ENCODE assay signal across 1 cellular context in the genomic region with DNA sequence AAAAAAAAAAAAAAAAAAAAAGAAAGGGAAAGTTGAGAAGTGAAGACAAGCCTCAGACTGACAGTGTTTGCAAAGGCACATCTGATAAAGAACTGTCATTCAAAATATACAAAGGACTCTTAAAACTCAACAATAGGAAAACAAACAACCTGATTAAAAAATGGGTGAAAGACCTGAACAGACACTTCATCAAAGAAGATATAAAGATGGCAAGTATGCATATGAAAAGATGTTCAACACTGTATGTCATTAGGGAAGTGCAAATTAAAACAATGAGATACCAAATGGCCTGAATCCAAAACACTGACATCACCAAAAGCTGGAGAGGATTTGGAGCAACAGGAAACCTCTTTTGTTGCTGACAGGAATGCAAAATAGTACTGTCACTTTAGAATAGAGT.
A peak's percentile ranks its signal among the peaks of the same experiment; 100 is the strongest.
TF ChIP-seq lines count a peak whose summit lies in the region.

No MANE protein-coding gene starts in this region.

TF ChIP-seq in K562, 482 proteins besides CTCF, POLR2A, EP300 and RAD21 (continued from another document):
- TF ChIP-seq, protein P1, sequence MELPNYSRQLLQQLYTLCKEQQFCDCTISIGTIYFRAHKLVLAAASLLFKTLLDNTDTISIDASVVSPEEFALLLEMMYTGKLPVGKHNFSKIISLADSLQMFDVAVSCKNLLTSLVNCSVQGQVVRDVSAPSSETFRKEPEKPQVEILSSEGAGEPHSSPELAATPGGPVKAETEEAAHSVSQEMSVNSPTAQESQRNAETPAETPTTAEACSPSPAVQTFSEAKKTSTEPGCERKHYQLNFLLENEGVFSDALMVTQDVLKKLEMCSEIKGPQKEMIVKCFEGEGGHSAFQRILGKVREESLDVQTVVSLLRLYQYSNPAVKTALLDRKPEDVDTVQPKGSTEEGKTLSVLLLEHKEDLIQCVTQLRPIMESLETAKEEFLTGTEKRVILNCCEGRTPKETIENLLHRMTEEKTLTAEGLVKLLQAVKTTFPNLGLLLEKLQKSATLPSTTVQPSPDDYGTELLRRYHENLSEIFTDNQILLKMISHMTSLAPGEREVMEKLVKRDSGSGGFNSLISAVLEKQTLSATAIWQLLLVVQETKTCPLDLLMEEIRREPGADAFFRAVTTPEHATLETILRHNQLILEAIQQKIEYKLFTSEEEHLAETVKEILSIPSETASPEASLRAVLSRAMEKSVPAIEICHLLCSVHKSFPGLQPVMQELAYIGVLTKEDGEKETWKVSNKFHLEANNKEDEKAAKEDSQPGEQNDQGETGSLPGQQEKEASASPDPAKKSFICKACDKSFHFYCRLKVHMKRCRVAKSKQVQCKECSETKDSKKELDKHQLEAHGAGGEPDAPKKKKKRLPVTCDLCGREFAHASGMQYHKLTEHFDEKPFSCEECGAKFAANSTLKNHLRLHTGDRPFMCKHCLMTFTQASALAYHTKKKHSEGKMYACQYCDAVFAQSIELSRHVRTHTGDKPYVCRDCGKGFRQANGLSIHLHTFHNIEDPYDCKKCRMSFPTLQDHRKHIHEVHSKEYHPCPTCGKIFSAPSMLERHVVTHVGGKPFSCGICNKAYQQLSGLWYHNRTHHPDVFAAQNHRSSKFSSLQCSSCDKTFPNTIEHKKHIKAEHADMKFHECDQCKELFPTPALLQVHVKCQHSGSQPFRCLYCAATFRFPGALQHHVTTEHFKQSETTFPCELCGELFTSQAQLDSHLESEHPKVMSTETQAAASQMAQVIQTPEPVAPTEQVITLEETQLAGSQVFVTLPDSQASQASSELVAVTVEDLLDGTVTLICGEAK (IDR thresholded peaks at IDR 0.05) = 0 out of 2 replicates have a peak, but pooled peaks have one; percentile 29
- TF ChIP-seq, protein P1 (CRISPR knock-in tag; IDR thresholded peaks at IDR 0.05) = no peak
- TF ChIP-seq, protein P2, sequence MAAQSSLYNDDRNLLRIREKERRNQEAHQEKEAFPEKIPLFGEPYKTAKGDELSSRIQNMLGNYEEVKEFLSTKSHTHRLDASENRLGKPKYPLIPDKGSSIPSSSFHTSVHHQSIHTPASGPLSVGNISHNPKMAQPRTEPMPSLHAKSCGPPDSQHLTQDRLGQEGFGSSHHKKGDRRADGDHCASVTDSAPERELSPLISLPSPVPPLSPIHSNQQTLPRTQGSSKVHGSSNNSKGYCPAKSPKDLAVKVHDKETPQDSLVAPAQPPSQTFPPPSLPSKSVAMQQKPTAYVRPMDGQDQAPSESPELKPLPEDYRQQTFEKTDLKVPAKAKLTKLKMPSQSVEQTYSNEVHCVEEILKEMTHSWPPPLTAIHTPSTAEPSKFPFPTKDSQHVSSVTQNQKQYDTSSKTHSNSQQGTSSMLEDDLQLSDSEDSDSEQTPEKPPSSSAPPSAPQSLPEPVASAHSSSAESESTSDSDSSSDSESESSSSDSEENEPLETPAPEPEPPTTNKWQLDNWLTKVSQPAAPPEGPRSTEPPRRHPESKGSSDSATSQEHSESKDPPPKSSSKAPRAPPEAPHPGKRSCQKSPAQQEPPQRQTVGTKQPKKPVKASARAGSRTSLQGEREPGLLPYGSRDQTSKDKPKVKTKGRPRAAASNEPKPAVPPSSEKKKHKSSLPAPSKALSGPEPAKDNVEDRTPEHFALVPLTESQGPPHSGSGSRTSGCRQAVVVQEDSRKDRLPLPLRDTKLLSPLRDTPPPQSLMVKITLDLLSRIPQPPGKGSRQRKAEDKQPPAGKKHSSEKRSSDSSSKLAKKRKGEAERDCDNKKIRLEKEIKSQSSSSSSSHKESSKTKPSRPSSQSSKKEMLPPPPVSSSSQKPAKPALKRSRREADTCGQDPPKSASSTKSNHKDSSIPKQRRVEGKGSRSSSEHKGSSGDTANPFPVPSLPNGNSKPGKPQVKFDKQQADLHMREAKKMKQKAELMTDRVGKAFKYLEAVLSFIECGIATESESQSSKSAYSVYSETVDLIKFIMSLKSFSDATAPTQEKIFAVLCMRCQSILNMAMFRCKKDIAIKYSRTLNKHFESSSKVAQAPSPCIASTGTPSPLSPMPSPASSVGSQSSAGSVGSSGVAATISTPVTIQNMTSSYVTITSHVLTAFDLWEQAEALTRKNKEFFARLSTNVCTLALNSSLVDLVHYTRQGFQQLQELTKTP (IDR thresholded peaks at IDR 0.05; ENCODE audit: low read depth in 1 of 2, partially characterized antibody in 2 of 2) = peak in 1 of 2 experiments; percentile 96
- peak; percentile 10; the same call in 1 of the 2 replicates for TF ChIP-seq NFIC (IDR thresholded peaks at IDR 0.05)
- no peak for TF ChIP-seq KLF10 (CRISPR knock-in tag; IDR thresholded peaks at IDR 0.05)
- no peak for TF ChIP-seq ZFP36 (IDR thresholded peaks at IDR 0.05; ENCODE audit: low read depth, low read length, partially characterized antibody)
- no peak for TF ChIP-seq NR1H2 (CRISPR knock-in tag; IDR thresholded peaks at IDR 0.05)
- TF ChIP-seq ZNF124 (CRISPR knock-in tag; IDR thresholded peaks at IDR 0.05) = no peak
- peak; percentile 28; the same call in 1 of the 2 replicates for TF ChIP-seq SOX6 (IDR thresholded peaks at IDR 0.05)
- TF ChIP-seq, protein P3, sequence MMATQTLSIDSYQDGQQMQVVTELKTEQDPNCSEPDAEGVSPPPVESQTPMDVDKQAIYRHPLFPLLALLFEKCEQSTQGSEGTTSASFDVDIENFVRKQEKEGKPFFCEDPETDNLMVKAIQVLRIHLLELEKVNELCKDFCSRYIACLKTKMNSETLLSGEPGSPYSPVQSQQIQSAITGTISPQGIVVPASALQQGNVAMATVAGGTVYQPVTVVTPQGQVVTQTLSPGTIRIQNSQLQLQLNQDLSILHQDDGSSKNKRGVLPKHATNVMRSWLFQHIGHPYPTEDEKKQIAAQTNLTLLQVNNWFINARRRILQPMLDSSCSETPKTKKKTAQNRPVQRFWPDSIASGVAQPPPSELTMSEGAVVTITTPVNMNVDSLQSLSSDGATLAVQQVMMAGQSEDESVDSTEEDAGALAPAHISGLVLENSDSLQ (IDR thresholded peaks at IDR 0.05) = peak; percentile 72
